8 cellular contexts compared by ENCODE assay signal in the genomic region with DNA sequence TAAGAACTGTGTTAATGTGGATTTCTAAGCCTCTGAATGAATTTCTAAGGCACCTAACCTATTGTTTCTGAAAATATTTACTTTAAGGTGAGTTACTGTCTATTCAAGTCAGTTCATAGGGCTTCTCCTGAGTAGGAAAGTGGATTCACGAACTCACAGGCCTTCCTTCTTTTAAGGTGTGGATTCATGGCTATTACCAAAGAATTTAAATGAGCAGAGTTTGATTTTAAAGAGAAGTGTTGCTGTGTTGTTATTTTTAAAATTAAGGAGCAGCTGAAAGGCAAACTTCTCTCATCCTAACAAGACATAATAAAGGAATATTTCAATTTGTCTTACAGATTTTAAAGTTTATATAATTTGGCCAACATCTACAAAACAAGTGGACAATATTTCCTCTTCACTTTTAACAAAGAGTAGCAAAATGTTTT. TPM values are rescaled to one million over a fixed set of nuclear protein-coding genes. Genes with fewer than 3 reads are reported as not detected.
DNase-seq lines count a peak whose midpoint lies in the region; ATAC-seq lines count a peak whose summit lies in the region.

No MANE protein-coding gene starts in this region.

- in situ Hi-C loops in ACHN (cut with HindIII; ENCODE audit: low pct_ligation_motif_present, low pct_unique_long_range_greater_than_20kb, low sequenced_read_pairs), result no loop called here

- H3K79me1 ChIP-seq in mesendoderm (ENCODE audit: low read length), result peaks cover 15% of the 10 kb centered on the region

- no peak overlapping the region for H2BK120ac ChIP-seq in mesendoderm (ENCODE audit: low read depth, low read length)

- peak overlapping the region; percentile 75 for H3K9ac ChIP-seq in mesendoderm (ENCODE audit: low read length)

- no peak overlapping the region for H3K18ac ChIP-seq in mesendoderm (ENCODE audit: low read length)

- peak overlapping the region; percentile 82 for H3K56ac ChIP-seq in mesendoderm (ENCODE audit: low read length)

- H2AK5ac ChIP-seq in mesendoderm (ENCODE audit: low read length), result no peak overlapping the region

- H3K4me2 ChIP-seq in mesendoderm (ENCODE audit: low read length), result peak overlapping the region; percentile 52

- no peak overlapping the region for H2BK5ac ChIP-seq in mesendoderm (ENCODE audit: low read length)

- no peak overlapping the region for H3K23ac ChIP-seq in mesendoderm (ENCODE audit: low read length)

- peak overlapping the region; percentile 57 for H3K4me3 ChIP-seq in mesendoderm (ENCODE audit: low read length)

- H3K4ac ChIP-seq in mesendoderm (ENCODE audit: low read depth, low read length), result no peak overlapping the region

- peak; percentile 31 for ATAC-seq in GM18867 (IDR thresholded peaks at IDR 0.05; ENCODE audit: unreplicated experiment)
- peak; percentile 27 for ATAC-seq in HG03025 (IDR thresholded peaks at IDR 0.05; ENCODE audit: low FRiP score, unreplicated experiment)

- H3K27ac ChIP-seq in angular gyrus (ENCODE audit: low read depth, low read length) (peak overlapping the region; percentile 98), mesendoderm (ENCODE audit: low read depth, low read length) (no peak overlapping the region)

- no CpG with 5 or more reads among the region's 1 CpG for WGBS in mesendoderm (ENCODE audit: extremely low coverage, insufficient coverage, low lambda C conversion rate)

- H3K4me1 ChIP-seq in mesendoderm (ENCODE audit: control insufficient read depth, low read depth, low read length), result peaks cover 13% of the 10 kb centered on the region

- H3K79me2 ChIP-seq in mesendoderm (ENCODE audit: control insufficient read depth, insufficient read depth, low read length), result peaks cover 16% of the 10 kb centered on the region

- no peaks in the 10 kb centered on the region for H3K27me3 ChIP-seq in mesendoderm (ENCODE audit: insufficient read depth, low read length, poor library complexity)

- H4K8ac ChIP-seq in mesendoderm (ENCODE audit: low read depth, low read length), result no peak overlapping the region

- no peaks in the 10 kb centered on the region for H3K36me3 ChIP-seq in mesendoderm (ENCODE audit: control insufficient read depth, insufficient read depth, low read length)

- H2BK15ac ChIP-seq in mesendoderm (replicated peaks; ENCODE audit: low read depth), result no peak overlapping the region

- DNase-seq in mesendoderm, result no peak
- DNase-seq in ACHN, result no peak
- no peak for DNase-seq in COR-L47 (lab: John Stamatoyannopoulos, UW)
- no peak for DNase-seq in activated CD8-positive, alpha-beta memory T cell treated with anti-CD3 and anti-CD28 coated beads, Interleukin-2, amount 50 U/mL, for 48 hours
- no peak for DNase-seq in midbrain (lab: John Stamatoyannopoulos, UW)

- H4K5ac ChIP-seq in mesendoderm (ENCODE audit: low read length), result peak overlapping the region; percentile 77

RNA-seq across cellular contexts. Expression of gene TSPYL4, which starts 0.4 kb away (rescaled TPM):
- 22.8 TPM for polyA plus RNA-seq in mesendoderm (2013, experiment 1 of 2)
- polyA plus RNA-seq in mesendoderm (2013, experiment 2 of 2), result 21.8 TPM

RNA-seq across cellular contexts. Expression of gene TSPYL1, which starts 25.4 kb away (rescaled TPM):
- polyA plus RNA-seq in mesendoderm (2013, experiment 1 of 2), result 46.8 TPM
- 46.9 TPM for polyA plus RNA-seq in mesendoderm (2013, experiment 2 of 2)
